Comparison of ENCODE assay signal across 9 cellular contexts in the genomic region with DNA sequence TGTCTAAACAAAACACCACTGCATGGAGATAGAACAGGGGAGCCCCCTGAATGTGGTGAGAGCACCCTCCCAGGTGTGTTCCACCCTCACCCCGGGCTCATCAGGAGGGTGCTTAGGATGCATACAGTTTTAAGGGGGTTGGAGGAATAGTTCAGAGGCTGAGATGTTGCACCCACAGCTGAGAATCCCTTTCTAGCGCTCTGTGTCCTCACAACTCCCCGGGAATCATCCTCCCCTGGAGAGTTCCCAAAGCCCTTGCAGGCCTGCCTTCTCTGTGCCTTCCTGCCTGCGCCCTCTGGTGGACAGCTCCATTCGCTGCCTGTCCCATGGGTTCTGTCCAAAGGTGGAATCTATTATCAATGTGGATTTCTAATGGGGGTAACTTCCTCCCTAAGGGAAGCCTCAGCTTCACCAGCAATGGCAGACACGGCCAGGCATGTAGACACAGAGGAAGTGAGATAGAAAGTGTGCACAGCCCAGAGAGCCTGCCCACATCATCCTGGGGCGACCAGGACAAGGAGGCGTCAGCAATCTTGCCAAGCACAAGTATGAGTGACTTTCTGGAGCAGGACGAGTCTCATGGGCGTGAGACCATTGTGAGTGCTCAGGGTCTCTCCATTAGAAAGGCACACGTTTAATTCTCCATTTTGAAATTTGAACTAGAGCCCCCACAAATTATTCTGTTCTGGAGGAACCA. TPM values are rescaled to one million over a fixed set of nuclear protein-coding genes. Genes with fewer than 3 reads are reported as not detected.
DNase-seq lines count a peak whose midpoint lies in the region; ATAC-seq, FAIRE-seq and TF ChIP-seq lines count a peak whose summit lies in the region.
"Had no signal": no experiment of that assay in that cellular context is flagged by ENCODE, and none has a peak within 500 bp of the region (broad histone marks: within the 10 kb centered on the region; RNA-seq: fewer than 3 reads in every experiment).

No MANE protein-coding gene starts in this region.

- intact Hi-C loops in pancreas (cut with DNase I), result no loop called here

- no peak for TF ChIP-seq EP300 in gastroesophageal sphincter (IDR thresholded peaks at IDR 0.05)
- TF ChIP-seq EP300 in tibial nerve (IDR thresholded peaks at IDR 0.05), result no peak

- no peak overlapping the region for H3K9ac ChIP-seq in Karpas-422 (ENCODE audit: low read length)
- H3K9ac ChIP-seq: BLaER1 had no signal

- no peaks in the 10 kb centered on the region for H4K20me1 ChIP-seq in Karpas-422 (ENCODE audit: insufficient read depth, low read depth, low read length)
- H4K20me1 ChIP-seq: BLaER1 had no signal

- H3K27ac ChIP-seq in Karpas-422 (ENCODE audit: low read length) (no peak overlapping the region), SJCRH30 (no peak overlapping the region), gastroesophageal sphincter (no peak overlapping the region), pancreas (no peak overlapping the region), tibial nerve (no peak overlapping the region)
- H3K27ac ChIP-seq: BLaER1 had no signal

- TF ChIP-seq POLR2A in gastroesophageal sphincter (IDR thresholded peaks at IDR 0.05), result no peak
- no peak for TF ChIP-seq POLR2A in tibial nerve (IDR thresholded peaks at IDR 0.05)

- H3K36me3 ChIP-seq in Karpas-422 (ENCODE audit: insufficient read depth, low read length) (no peaks in the 10 kb centered on the region), SJCRH30 (no peaks in the 10 kb centered on the region), gastroesophageal sphincter (no peaks in the 10 kb centered on the region), pancreas (no peaks in the 10 kb centered on the region), tibial nerve (no peaks in the 10 kb centered on the region)
- H3K36me3 ChIP-seq: BLaER1 had no signal

- TF ChIP-seq CTCF in gastroesophageal sphincter (IDR thresholded peaks at IDR 0.05) (peak; percentile 17 to 64 (median 50)), pancreas (IDR thresholded peaks at IDR 0.05) (peak; percentile 78 to 87 (median 84)), tibial nerve (IDR thresholded peaks at IDR 0.05) (peak; percentile 35 to 80 (median 39))

- H3K4me3 ChIP-seq in Karpas-422 (ENCODE audit: low read length) (no peak overlapping the region), SJCRH30 (no peak overlapping the region), gastroesophageal sphincter (no peak overlapping the region), pancreas (no peak overlapping the region), tibial nerve (no peak overlapping the region)
- H3K4me3 ChIP-seq: BLaER1 had no signal

- H3K9me3 ChIP-seq in Karpas-422 (ENCODE audit: low read length), result no peaks in the 10 kb centered on the region
- no peaks in the 10 kb centered on the region for H3K9me3 ChIP-seq in SJCRH30 (replicated peaks)
- H3K9me3 ChIP-seq in gastroesophageal sphincter, result no peaks in the 10 kb centered on the region
- no peaks in the 10 kb centered on the region for H3K9me3 ChIP-seq in pancreas
- no peaks in the 10 kb centered on the region for H3K9me3 ChIP-seq in tibial nerve
- H3K9me3 ChIP-seq: BLaER1 had no signal

- H2AFZ ChIP-seq in Karpas-422 (ENCODE audit: low read length), result no peak overlapping the region

- H3K79me2 ChIP-seq in Karpas-422 (ENCODE audit: low read length), result no peaks in the 10 kb centered on the region

- H3K4me1 ChIP-seq in Karpas-422 (ENCODE audit: low read length) (no peaks in the 10 kb centered on the region), SJCRH30 (no peaks in the 10 kb centered on the region), gastroesophageal sphincter (no peaks in the 10 kb centered on the region), pancreas (no peaks in the 10 kb centered on the region), tibial nerve (no peaks in the 10 kb centered on the region)
- H3K4me1 ChIP-seq: BLaER1 had no signal

- 24 to 33% methylated on average over 1 to 5 of the region's 11 CpGs for WGBS in gastroesophageal sphincter (ENCODE audit: low coverage in 1 of 2), 2 donors
- whole genome bisulfite sequencing in pancreas, 2 donors, result 29 to 30% methylated on average over 11 of the region's 11 CpGs
- WGBS in tibial nerve, 2 donors, result 43 to 45% methylated on average over 9 to 11 of the region's 11 CpGs

- peak; percentile 67 for DNase-seq in NCI-H1436 (lab: John Stamatoyannopoulos, UW)
- no peak for DNase-seq in NCI-H1436 treated with DMSO at 0.1 percent for 48 hours (lab: John Stamatoyannopoulos, UW)
- DNase-seq in Karpas-422, result peak; percentile 84
- peak; percentile 83 to 89 for DNase-seq in SJCRH30
- peak; percentile 88 for DNase-seq in activated effector memory CD4-positive, alpha-beta T cell treated with anti-CD3 and anti-CD28 coated beads, Interleukin-2, amount 50 U/mL, for 16 hours
- DNase-seq in pancreas, result peak; percentile 63 to 95 (median 82)
- DNase-seq in tibial nerve (ENCODE audit: low spot score in 2 of 2), result peak; percentile 30 to 60

- FAIRE-seq in pancreas (lab: Jason Lieb, UNC), result no peak

- no peaks in the 10 kb centered on the region for H3K27me3 ChIP-seq in Karpas-422 (ENCODE audit: low read length)
- H3K27me3 ChIP-seq in SJCRH30, result no peaks in the 10 kb centered on the region
- peaks cover 27% of the 10 kb centered on the region for H3K27me3 ChIP-seq in gastroesophageal sphincter
- H3K27me3 ChIP-seq in pancreas, result no peaks in the 10 kb centered on the region
- H3K27me3 ChIP-seq in tibial nerve, result no peaks in the 10 kb centered on the region
- H3K27me3 ChIP-seq: BLaER1 had no signal

- H3K4me2 ChIP-seq in Karpas-422 (ENCODE audit: low read depth, low read length, poor library complexity, severe bottlenecking), result no peak overlapping the region
- H3K4me2 ChIP-seq: BLaER1 had no signal

- no peaks in the 10 kb centered on the region for H3K9me2 ChIP-seq in Karpas-422 (replicated peaks; ENCODE audit: insufficient read depth, low read length)

- ATAC-seq in gastroesophageal sphincter (no peak), pancreas (peak; percentile 88 to 99 (median 98))

RNA-seq across cellular contexts. Expression of gene UGT1A5, which starts 1.2 kb away (rescaled TPM):
- not detected in 2 replicates for total RNA-seq in Karpas-422 (2014; rRNA removed; shearing (Covaris generic); ENCODE audit: low replicate concordance)
- total RNA-seq in SJCRH30 (2014; rRNA removed; shearing (Covaris generic)), result not detected in 2 replicates
- total RNA-seq in gastroesophageal sphincter (not detected), pancreas (not detected), tibial nerve (not detected)
- not detected for polyA plus RNA-seq in pancreas

RNA-seq across cellular contexts. Expression of gene UGT1A4, which starts 7.1 kb away (rescaled TPM):
- total RNA-seq in Karpas-422 (2014; rRNA removed; shearing (Covaris generic); ENCODE audit: low replicate concordance), result not detected in 2 replicates
- not detected in 2 replicates for total RNA-seq in SJCRH30 (2014; rRNA removed; shearing (Covaris generic))
- total RNA-seq in gastroesophageal sphincter, result under 1 TPM in 1 of 4 donors, not detected in 3; 0.13 TPM
- under 1 TPM in 1 of 6 donors, not detected in 5; 0.19 TPM for total RNA-seq in pancreas
- not detected for polyA plus RNA-seq in pancreas
- total RNA-seq in tibial nerve, result not detected

RNA-seq across cellular contexts. Expression of gene UGT1A3, which starts 17.4 kb away (rescaled TPM):
- not detected in 2 replicates for total RNA-seq in Karpas-422 (2014; rRNA removed; shearing (Covaris generic); ENCODE audit: low replicate concordance)
- total RNA-seq in SJCRH30 (2014; rRNA removed; shearing (Covaris generic)), result not detected in 2 replicates
- total RNA-seq in gastroesophageal sphincter (not detected), pancreas (not detected), tibial nerve (not detected)
- polyA plus RNA-seq in pancreas, result not detected

RNA-seq across cellular contexts. Expression of gene UGT1A6, which starts 18.8 kb away (rescaled TPM):
- not detected in 2 replicates for total RNA-seq in Karpas-422 (2014; rRNA removed; shearing (Covaris generic); ENCODE audit: low replicate concordance)
- total RNA-seq in SJCRH30 (2014; rRNA removed; shearing (Covaris generic)), result not detected in 2 replicates
- total RNA-seq in gastroesophageal sphincter, result 10 to 100 TPM in 1 of 4 donors, under 1 TPM in 2, not detected in 1; 0.27 to 20.1 (median 0.58) TPM
- total RNA-seq in pancreas, result under 1 TPM in 1 of 6 donors, not detected in 5; 0.69 TPM
- under 1 TPM in 1 of 2 donors, not detected in 1; 0.05 TPM for polyA plus RNA-seq in pancreas
- under 1 TPM in 1 of 4 donors, not detected in 3; 0.39 TPM for total RNA-seq in tibial nerve

RNA-seq across cellular contexts. Expression of gene UGT1A7, which starts 29.8 kb away (rescaled TPM):
- 0.18 TPM in 1 of 2 replicates, not detected in the other for total RNA-seq in Karpas-422 (2014; rRNA removed; shearing (Covaris generic); ENCODE audit: low replicate concordance)
- not detected in 2 replicates for total RNA-seq in SJCRH30 (2014; rRNA removed; shearing (Covaris generic))
- total RNA-seq in gastroesophageal sphincter (1 to 10 TPM in 1 of 4 donors, not detected in 3; 4.6 TPM), pancreas (not detected), tibial nerve (not detected)
- polyA plus RNA-seq in pancreas, result not detected
